Comparison of ENCODE assay signal across 15 cellular contexts in genomic region chr3:181932039-181932438, GRCh38.
DNase-seq lines count a peak whose midpoint lies in the region; ATAC-seq and TF ChIP-seq lines count a peak whose summit lies in the region.
"Had no signal": no experiment of that assay in that cellular context is flagged by ENCODE, and none has a peak within 500 bp of the region (broad histone marks: within the 10 kb centered on the region; RNA-seq: fewer than 3 reads in every experiment).

No MANE protein-coding gene starts in this region.

- ATAC-seq in HG02870 (IDR thresholded peaks at IDR 0.05; ENCODE audit: unreplicated experiment) (peak; percentile 62), HG03565 (IDR thresholded peaks at IDR 0.05; ENCODE audit: unreplicated experiment) (peak; percentile 55), GM19463 (IDR thresholded peaks at IDR 0.05; ENCODE audit: unreplicated experiment) (no peak)

- no peak overlapping the region for H3K27ac ChIP-seq in RWPE1

- peak; percentile 67 for DNase-seq in GM12865 (ENCODE audit: low read depth)
- DNase-seq in GM20000 (ENCODE audit: low spot score) = peak; percentile 56
- DNase-seq in RWPE1 (ENCODE audit: low spot score) = no peak
- DNase-seq in NCI-H1048 (lab: John Stamatoyannopoulos, UW) = no peak
- DNase-seq in SW 1271 (lab: John Stamatoyannopoulos, UW) = no peak
- DNase-seq: amniotic stem cell; erythroblast; NCI-H1694 treated with DMSO at 0.1 percent for 48 hours; NK-92 treated with Interleukin-12 subunit alpha and Interleukin-12 subunit beta, amount 100 ng/mL, for 24 hours; SK-N-SH; stimulated activated CD4-positive, alpha-beta T cell treated with anti-CD3 and anti-CD28 coated beads, Interleukin-4, amount 100 ng/mL, for 24 hours; stimulated activated naive CD4-positive, alpha-beta T cell treated with Interleukin-2 at 50 U/mL for 16 hours had no signal

- CTCF ChIA-PET in RWPE1 (lab: Yijun Ruan, JAX) = interaction anchor here (0.7 kb wide), 1 partner anchor 21 kb away, joined by 3 read pairs; no protein-coding TSS in a partner anchor

- POLR2A ChIA-PET in RWPE1 (lab: Yijun Ruan, JAX; ENCODE audit: low non-redundant PET) = no interaction called here

- TF ChIP-seq CTCF in GM12865 (IDR thresholded peaks at IDR 0.05; ENCODE audit: insufficient read depth, low read depth, low read length, missing control alignments) = no peak
- TF ChIP-seq CTCF in GM20000 (IDR thresholded peaks at IDR 0.05; ENCODE audit: extremely low read depth, missing control alignments) = no peak
- TF ChIP-seq CTCF in RWPE1 (conservative IDR thresholded peaks at IDR 0.05; ENCODE audit: low read depth) = no peak

- H3K4me3 ChIP-seq in GM12865 (ENCODE audit: low read depth, low read length) = peak overlapping the region; percentile 0; the same call in 1 of the 2 replicates

Comparison
In these comparisons a context has a peak if more than half of its experiments do, and no peak if none do; other contexts are left out.
1. DNase-seq: peak in GM12865 (single experiment) and GM20000 (single experiment); none in RWPE1 (single experiment), NCI-H1048 (single experiment) and SW 1271 (0 of 2).